In genomic region chr1:202852163-202852904, GRCh38 we compare ENCODE assay signal across 8 cellular contexts. TPM values are rescaled to one million over a fixed set of nuclear protein-coding genes. Genes with fewer than 3 reads are reported as not detected.
DNase-seq lines count a peak whose midpoint lies in the region; ATAC-seq, FAIRE-seq and TF ChIP-seq lines count a peak whose summit lies in the region.

No MANE protein-coding gene starts in this region.

- peaks cover 7% of the 10 kb centered on the region for H3K4me1 Mint-ChIP-seq in activated T-helper 2 cell treated with anti-CD3 and anti-CD28 coated beads, Interferon-gamma antibody, Interleukin-2, Interleukin-4, amounts not matched to agents 10 μg/mL and 5 μg/mL and 100 μg/mL, durations not matched to agents 14 hours and 24 hours and 36 hours (ENCODE audit: low read depth)

- H3K4me3 ChIP-seq in A549 = no peak overlapping the region

- H3K27ac ChIP-seq in A549 = no peak overlapping the region

- no peaks in the 10 kb centered on the region for H3K4me1 ChIP-seq in A549

- H3K4me2 ChIP-seq in A549 = no peak overlapping the region

- H3K9me3 Mint-ChIP-seq in activated T-helper 2 cell treated with anti-CD3 and anti-CD28 coated beads, Interferon-gamma antibody, Interleukin-2, Interleukin-4, amounts not matched to agents 10 μg/mL and 5 μg/mL and 100 μg/mL, durations not matched to agents 14 hours and 24 hours and 36 hours = no peaks in the 10 kb centered on the region

- no peak for FAIRE-seq in A549 (lab: Jason Lieb, UNC)

- DNase-seq in A549 (ENCODE audit: low read depth in 1 of 2, low spot score in 1 of 2) (peak; percentile 72 to 85), GF-D8 (lab: John Stamatoyannopoulos, UW) (peak; percentile 36), NCI-H2081 treated with DMSO at 0.1 percent for 48 hours (lab: John Stamatoyannopoulos, UW) (peak; percentile 8), iris pigment epithelial cell (ENCODE audit: low read depth) (peak; percentile 76), ureter (ENCODE audit: low spot score) (peak; percentile 55), Ammon's horn (ENCODE audit: low spot score) (no peak)
- peak; percentile 24 for DNase-seq in activated T-helper 2 cell treated with anti-CD3 and anti-CD28 coated beads, Interferon-gamma antibody, Interleukin-2, Interleukin-4, amounts not matched to agents 10 μg/mL and 5 μg/mL and 100 μg/mL, durations not matched to agents 14 hours and 24 hours and 36 hours (ENCODE audit: low spot score)

- peak; percentile 68 to 82 for TF ChIP-seq RAD21 in A549 (conservative IDR thresholded peaks at IDR 0.05 in 1 of 2, IDR thresholded peaks at IDR 0.05 in 1 of 2)

- no peaks in the 10 kb centered on the region for H3K9me3 ChIP-seq in A549

- peak; percentile 96 to 99 for ATAC-seq in A549
- ATAC-seq in GM18505 (IDR thresholded peaks at IDR 0.05; ENCODE audit: unreplicated experiment) = no peak

- no peaks in the 10 kb centered on the region for H3K36me3 Mint-ChIP-seq in activated T-helper 2 cell treated with anti-CD3 and anti-CD28 coated beads, Interferon-gamma antibody, Interleukin-2, Interleukin-4, amounts not matched to agents 10 μg/mL and 5 μg/mL and 100 μg/mL, durations not matched to agents 14 hours and 24 hours and 36 hours (ENCODE audit: low read depth)

- POLR2A ChIA-PET in A549 (lab: Yijun Ruan, JAX) = no interaction called here

- TF ChIP-seq POLR2A in A549 (IDR thresholded peaks at IDR 0.05; ENCODE audit: low read length) (no peak), GM18505 (IDR thresholded peaks at IDR 0.05; ENCODE audit: borderline replicate concordance, extremely low read depth, insufficient read depth, insufficient read length) (no peak)

- no peaks in the 10 kb centered on the region for H3K27me3 Mint-ChIP-seq in activated T-helper 2 cell treated with anti-CD3 and anti-CD28 coated beads, Interferon-gamma antibody, Interleukin-2, Interleukin-4, amounts not matched to agents 10 μg/mL and 5 μg/mL and 100 μg/mL, durations not matched to agents 14 hours and 24 hours and 36 hours (ENCODE audit: low read depth)

- WGBS in A549 (ENCODE audit: missing lambda C conversion rate) = 49% methylated on average over 14 of the region's 15 CpGs

- no peak overlapping the region for H3K27ac Mint-ChIP-seq in activated T-helper 2 cell treated with anti-CD3 and anti-CD28 coated beads, Interferon-gamma antibody, Interleukin-2, Interleukin-4, amounts not matched to agents 10 μg/mL and 5 μg/mL and 100 μg/mL, durations not matched to agents 14 hours and 24 hours and 36 hours

- TF ChIP-seq CTCF in A549 (IDR thresholded peaks at IDR 0.05) = peak; percentile 57

- intact Hi-C loops in activated T-helper 2 cell treated with anti-CD3 and anti-CD28 coated beads, Interferon-gamma antibody, Interleukin-2, Interleukin-4, amounts not matched to agents 10 μg/mL and 5 μg/mL and 100 μg/mL, durations not matched to agents 14 hours and 24 hours and 36 hours (cut with micrococcal nuclease) = loop anchor here (2.0 kb wide), 1 partner anchor 102 kb away; no protein-coding TSS in a partner anchor

- no peak overlapping the region for H3K4me3 Mint-ChIP-seq in activated T-helper 2 cell treated with anti-CD3 and anti-CD28 coated beads, Interferon-gamma antibody, Interleukin-2, Interleukin-4, amounts not matched to agents 10 μg/mL and 5 μg/mL and 100 μg/mL, durations not matched to agents 14 hours and 24 hours and 36 hours (ENCODE audit: low read depth)

- no peak for TF ChIP-seq EP300 in A549 (IDR thresholded peaks at IDR 0.05)

- CTCF ChIA-PET in A549 (lab: Yijun Ruan, JAX) = interaction anchor here (0.6 to 2.3 kb wide), 15 partner anchors 9 to 161 kb away, joined by 3 to 13 read pairs (median 4); no protein-coding TSS in a partner anchor

TF ChIP-seq in A549, 52 proteins besides CTCF, POLR2A, EP300 and RAD21:
- TF ChIP-seq MAX (IDR thresholded peaks at IDR 0.05) (peak; percentile 50), JUN (IDR thresholded peaks at IDR 0.05) (no peak), SMC3 (IDR thresholded peaks at IDR 0.05) (peak; percentile 46; the same call in 2 of the 3 replicates)

RNA-seq across cellular contexts. Expression of gene RABIF, which starts 36.6 kb away (rescaled TPM):
- polyA plus RNA-seq in A549 (2011; rRNA removed) = 22.1 and 23.8 TPM in 2 replicates
- 15.5 and 16.3 TPM in 2 replicates for polyA plus RNA-seq in A549 (2012; cell fraction: cytosol; rRNA removed)
- polyA plus RNA-seq in A549 (2012; cell fraction: nucleus; rRNA removed) = 5.7 and 7.0 TPM in 2 replicates
- polyA plus RNA-seq in A549 (2017; fragmentation: RNase III; extraction: RNeasy Plus Mini Kit Qiagen cat#74134 plus additional on column Dnase treatment) = 16.0 to 16.8 TPM (median 16.4 TPM) in 3 replicates
- 7.9 and 9.6 TPM in 2 replicates for polyA minus RNA-seq in A549 (2011; rRNA and poly(A)+ RNA removed)
- total RNA-seq in activated T-helper 2 cell treated with anti-CD3 and anti-CD28 coated beads, Interferon-gamma antibody, Interleukin-2, Interleukin-4, amounts not matched to agents 10 μg/mL and 5 μg/mL and 100 μg/mL, durations not matched to agents 14 hours and 24 hours and 36 hours = 13.1 and 15.5 TPM in 2 replicates
- 6.9 TPM for total RNA-seq in ureter

RNA-seq across cellular contexts. Expression of gene PCAT6, which starts 41.6 kb away (rescaled TPM):
- 2.3 and 3.5 TPM in 2 replicates for polyA plus RNA-seq in A549 (2011; rRNA removed)
- polyA plus RNA-seq in A549 (2012; cell fraction: cytosol; rRNA removed) = 1.9 and 3.2 TPM in 2 replicates
- 3.1 TPM in 2 replicates for polyA plus RNA-seq in A549 (2012; cell fraction: nucleus; rRNA removed)
- 1.9 to 3.1 TPM (median 2.4 TPM) in 3 replicates for polyA plus RNA-seq in A549 (2017; fragmentation: RNase III; extraction: RNeasy Plus Mini Kit Qiagen cat#74134 plus additional on column Dnase treatment)
- polyA minus RNA-seq in A549 (2011; rRNA and poly(A)+ RNA removed) = 0.49 and 2.5 TPM in 2 replicates
- 1.6 TPM in 2 replicates for total RNA-seq in activated T-helper 2 cell treated with anti-CD3 and anti-CD28 coated beads, Interferon-gamma antibody, Interleukin-2, Interleukin-4, amounts not matched to agents 10 μg/mL and 5 μg/mL and 100 μg/mL, durations not matched to agents 14 hours and 24 hours and 36 hours
- 2.6 TPM for total RNA-seq in ureter

RNA-seq across cellular contexts. Expression of gene KDM5B, which starts 44.1 kb away (rescaled TPM):
- 44.3 and 45.1 TPM in 2 replicates for polyA plus RNA-seq in A549 (2011; rRNA removed)
- polyA plus RNA-seq in A549 (2012; cell fraction: cytosol; rRNA removed) = 7.3 and 7.9 TPM in 2 replicates
- 11.2 and 18.0 TPM in 2 replicates for polyA plus RNA-seq in A549 (2012; cell fraction: nucleus; rRNA removed)
- 14.1 to 16.4 TPM (median 15.8 TPM) in 3 replicates for polyA plus RNA-seq in A549 (2017; fragmentation: RNase III; extraction: RNeasy Plus Mini Kit Qiagen cat#74134 plus additional on column Dnase treatment)
- 84.5 and 89.4 TPM in 2 replicates for polyA minus RNA-seq in A549 (2011; rRNA and poly(A)+ RNA removed)
- 78.7 and 84.6 TPM in 2 replicates for total RNA-seq in activated T-helper 2 cell treated with anti-CD3 and anti-CD28 coated beads, Interferon-gamma antibody, Interleukin-2, Interleukin-4, amounts not matched to agents 10 μg/mL and 5 μg/mL and 100 μg/mL, durations not matched to agents 14 hours and 24 hours and 36 hours
- 139 TPM for total RNA-seq in ureter
